ENCODE assay signal across 27 cellular contexts in the genomic region with DNA sequence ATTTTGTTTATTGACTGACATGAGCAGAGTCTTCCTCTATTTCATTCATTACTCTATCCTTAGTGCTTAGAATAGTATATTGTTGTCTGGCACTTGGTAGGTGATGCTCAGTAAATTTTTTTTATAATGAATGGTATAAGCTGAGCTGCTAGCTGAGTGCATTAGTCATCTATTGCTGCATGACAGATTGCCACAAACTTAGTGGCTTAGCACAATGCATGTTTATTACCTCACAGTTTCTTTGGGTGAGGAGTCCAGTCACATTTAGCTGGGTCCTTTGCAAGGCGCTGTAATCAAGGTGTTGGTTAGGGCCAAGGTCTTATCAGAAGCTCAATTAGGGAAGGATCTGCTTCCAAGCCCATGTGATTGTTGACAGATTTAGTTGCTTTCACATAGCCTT. TPM values are rescaled to one million over a fixed set of nuclear protein-coding genes. Genes with fewer than 3 reads are reported as not detected.
A peak's percentile ranks its signal among the peaks of the same experiment; 100 is the strongest.
DNase-seq lines count a peak whose midpoint lies in the region; ATAC-seq, FAIRE-seq and TF ChIP-seq lines count a peak whose summit lies in the region.
"Had no signal": no experiment of that assay in that cellular context is flagged by ENCODE, and none has a peak within 500 bp of the region (broad histone marks: within the 10 kb centered on the region; RNA-seq: fewer than 3 reads in every experiment).

No MANE protein-coding gene starts in this region.

- no peak overlapping the region for H3K4me3 ChIP-seq in RWPE2 (ENCODE audit: severe bottlenecking)
- no peak overlapping the region for H3K4me3 ChIP-seq in stomach
- H3K4me3 ChIP-seq: body of pancreas, esophagus squamous epithelium, neural progenitor cell, suprapubic skin had no signal

- intact Hi-C loops in stomach (cut with DNase I; ENCODE audit: low total_unique reads), result no loop called here

- no peak for DNase-seq in H54 (ENCODE audit: insufficient read length, low spot score)
- DNase-seq in RWPE2 (ENCODE audit: low spot score), result no peak
- peak; percentile 68 for DNase-seq in renal cortical epithelial cell (ENCODE audit: low read depth)
- DNase-seq in DMS114 treated with DMSO at 0.1 percent for 48 hours (lab: John Stamatoyannopoulos, UW; ENCODE audit: unreplicated experiment), result no peak
- DNase-seq in DMS79 treated with DMSO at 0.1 percent for 48 hours (lab: John Stamatoyannopoulos, UW), result no peak
- DNase-seq in stomach, result no peak
- DNase-seq: activated CD4-positive, alpha-beta memory T cell treated with anti-CD3 and anti-CD28 coated beads, Interleukin-2, amount 10 ng/mL, durations not matched to agents 7 days and 5 days; activated CD4-positive, CD25-positive, alpha-beta regulatory T cell treated with anti-CD3 and anti-CD28 coated beads, Interleukin-2, amount 50 U/mL, for 72 hours; activated effector memory CD4-positive, alpha-beta T cell treated with Interleukin-2 at 50 U/mL for 16 hours; body of pancreas; effector memory CD4-positive, alpha-beta T cell; esophagus squamous epithelium; glutamatergic neuron; kidney glomerular epithelial cell; NCI-H1436; NCI-H446; PC-3; posterior cingulate gyrus; SIG-M5 had no signal

- H3K27me3 ChIP-seq in RWPE2 (ENCODE audit: insufficient read depth, poor library complexity, severe bottlenecking) (no peaks in the 10 kb centered on the region), stomach (no peaks in the 10 kb centered on the region)
- H3K27me3 ChIP-seq: body of pancreas, esophagus squamous epithelium, neural progenitor cell, suprapubic skin had no signal

- FAIRE-seq in H54 (lab: Jason Lieb, UNC), result peak; percentile 52
- FAIRE-seq: colon had no signal

- TF ChIP-seq CTCF in RWPE2 (IDR thresholded peaks at IDR 0.05; ENCODE audit: poor library complexity, severe bottlenecking), result no peak
- TF ChIP-seq CTCF in stomach (IDR thresholded peaks at IDR 0.05), result no peak

- no peak for TF ChIP-seq POLR2A in H54 (IDR thresholded peaks at IDR 0.05; ENCODE audit: low read depth, low read length)
- TF ChIP-seq POLR2A in stomach (IDR thresholded peaks at IDR 0.05), result no peak

- H3K4me1 ChIP-seq in RWPE2 (ENCODE audit: insufficient read depth, poor library complexity, severe bottlenecking) (no peaks in the 10 kb centered on the region), stomach (peaks cover 0 to 63% (median 30%) of the 10 kb centered on the region in 4 donors)
- H3K4me1 ChIP-seq: neural progenitor cell had no signal

- H3K27ac ChIP-seq in RWPE2 (ENCODE audit: poor library complexity, severe bottlenecking) (no peak overlapping the region), stomach (no peak overlapping the region)
- H3K27ac ChIP-seq: body of pancreas, C4-2B, esophagus squamous epithelium, neural progenitor cell, suprapubic skin had no signal

- TF ChIP-seq EP300 in stomach (IDR thresholded peaks at IDR 0.05), result no peak

- no peaks in the 10 kb centered on the region for H3K9me3 ChIP-seq in RWPE2 (ENCODE audit: severe bottlenecking)
- H3K9me3 ChIP-seq in stomach, result no peaks in the 10 kb centered on the region
- H3K9me3 ChIP-seq: body of pancreas, esophagus squamous epithelium, suprapubic skin had no signal

- peak; percentile 53; the same call in 2 of the 3 replicates for ATAC-seq in RWPE2 (ENCODE audit: low read depth)
- peak; percentile 77 for ATAC-seq in esophagus mucosa
- ATAC-seq: body of pancreas, PC-3 had no signal

- WGBS in stomach, 5 donors, result 75 to 97% (median 89%) methylated on average over 1 of the region's 1 CpG

- H3K36me3 ChIP-seq in RWPE2 (ENCODE audit: low read depth), result peaks cover 85% of the 10 kb centered on the region
- peaks cover 5 to 56% (median 48%) of the 10 kb centered on the region in 4 donors for H3K36me3 ChIP-seq in stomach

RNA-seq across cellular contexts. Expression of a gene that starts 23.1 kb away (rescaled TPM):
- total RNA-seq in esophagus mucosa, result 46.8 TPM
- 39.4 and 59.6 TPM in 2 replicates for total RNA-seq in renal cortical epithelial cell
- 100 to 1,000 TPM in 1 of 5 donors, 10 to 100 TPM in 4; 18.8 to 220 (median 61.4) TPM for total RNA-seq in stomach
- polyA plus RNA-seq in stomach, result 10 to 100 TPM in 2 of 3 donors, 1 to 10 TPM in 1; 6.8 to 10.8 (median 10.5) TPM

RNA-seq across cellular contexts. Expression of a gene that starts 37.2 kb away (rescaled TPM):
- not detected for total RNA-seq in esophagus mucosa
- 0.25 TPM in 1 of 2 replicates, not detected in the other for total RNA-seq in renal cortical epithelial cell
- 10 to 100 TPM in 1 of 5 donors, under 1 TPM in 1, not detected in 3; 0.55 to 22.0 TPM for total RNA-seq in stomach
- polyA plus RNA-seq in stomach, result under 1 TPM; 0.30 to 0.76 (median 0.75) TPM
- total RNA-seq: activated CD4-positive, alpha-beta memory T cell treated with anti-CD3 and anti-CD28 coated beads, Interleukin-2, amount 10 ng/mL, durations not matched to agents 7 days and 5 days; esophagus squamous epithelium; lung microvascular endothelial cell; PC-3; suprapubic skin; urinary bladder had no signal
- polyA plus RNA-seq: AG04450 had no signal
